1 cellular context compared by ENCODE assay signal in genomic region chr5:998975-999501, GRCh38.
TF ChIP-seq lines count a peak whose summit lies in the region.

No MANE protein-coding gene starts in this region.

TF ChIP-seq in HepG2, 621 proteins besides CTCF, POLR2A, EP300 and RAD21 (continued from another document):
- no peak for TF ChIP-seq ZNF484 (CRISPR knock-in tag; IDR thresholded peaks at IDR 0.05; ENCODE audit: borderline replicate concordance, low read depth)
TF ChIP-seq in HepG2: peak in this region for 0.
